In the genomic region with DNA sequence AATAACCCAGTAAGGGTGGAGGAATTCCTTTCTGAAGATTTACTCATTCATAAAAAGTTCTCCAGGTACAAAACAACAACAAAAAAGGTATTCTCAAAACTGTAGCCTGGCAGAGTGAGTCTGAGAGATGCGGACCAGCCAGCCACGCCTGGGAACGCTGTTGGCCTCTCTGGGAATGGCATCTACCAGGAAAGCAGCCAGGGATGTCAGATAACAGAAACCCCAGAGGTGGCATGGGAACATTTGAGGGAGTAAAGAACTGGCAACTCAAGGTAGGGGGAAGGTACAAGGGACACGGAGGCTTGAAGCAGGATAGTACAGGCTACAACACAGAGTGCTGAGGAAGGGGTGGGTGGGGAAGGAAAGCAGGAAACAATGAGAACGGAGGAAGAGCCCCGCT, we compare ENCODE assay signal across 28 cellular contexts. TPM values are rescaled to one million over a fixed set of nuclear protein-coding genes. Genes with fewer than 3 reads are reported as not detected.
"Had no signal": no experiment of that assay in that cellular context is flagged by ENCODE, and none has a peak within 500 bp of the region (broad histone marks: within the 10 kb centered on the region; RNA-seq: fewer than 3 reads in every experiment).

No MANE protein-coding gene starts in this region.

- H3K27ac Mint-ChIP-seq: activated CD4-positive, alpha-beta T cell treated with anti-CD3 and anti-CD28 coated beads, Interleukin-2, amount 10 ng/mL, durations not matched to agents 24 days and 14 days; activated CD8-positive, alpha-beta T cell treated with anti-CD3 and anti-CD28 coated beads for 36 hours; activated naive CD8-positive, alpha-beta T cell treated with anti-CD3 and anti-CD28 coated beads, Interleukin-2, amount 10 ng/mL, durations not matched to agents 7 days and 5 days; activated T-cell treated with anti-CD3 and anti-CD28 coated beads, Interleukin-2, amount 50 U/mL, for 72 hours; T-helper 1 cell treated with Interleukin-12 subunit alpha and Interleukin-12 subunit beta and Interleukin-4 antibody, amounts not matched to agents 30 μg/mL and 1 μg/mL, for 36 hours; T-helper 2 cell treated with Interferon-gamma antibody and Interleukin-4, amounts not matched to agents 5 μg/mL and 100 μg/mL, for 36 hours had no signal

- H3K9me3 Mint-ChIP-seq: activated CD4-positive, alpha-beta T cell treated with anti-CD3 and anti-CD28 coated beads, Interleukin-2, amount 10 ng/mL, durations not matched to agents 24 days and 14 days; activated CD8-positive, alpha-beta T cell treated with anti-CD3 and anti-CD28 coated beads for 36 hours; activated naive CD8-positive, alpha-beta T cell treated with anti-CD3 and anti-CD28 coated beads, Interleukin-2, amount 10 ng/mL, durations not matched to agents 7 days and 5 days; activated T-cell treated with anti-CD3 and anti-CD28 coated beads, Interleukin-2, amount 50 U/mL, for 72 hours; T-helper 1 cell treated with Interleukin-12 subunit alpha and Interleukin-12 subunit beta and Interleukin-4 antibody, amounts not matched to agents 30 μg/mL and 1 μg/mL, for 36 hours; T-helper 2 cell treated with Interferon-gamma antibody and Interleukin-4, amounts not matched to agents 5 μg/mL and 100 μg/mL, for 36 hours had no signal

- DNase-seq: activated CD4-positive, alpha-beta T cell treated with anti-CD3 and anti-CD28 coated beads, Interleukin-2, amount 10 ng/mL, durations not matched to agents 24 days and 14 days; activated CD4-positive, alpha-beta T cell treated with anti-CD3 and anti-CD28 coated beads, Interleukin-2, amount 50 U/mL, for 4 hours; activated CD8-positive, alpha-beta T cell treated with anti-CD3 and anti-CD28 coated beads for 36 hours; activated naive CD4-positive, alpha-beta T cell; activated naive CD4-positive, alpha-beta T cell treated with anti-CD3 and anti-CD28 coated beads, Interleukin-2, amount 50 U/mL, for 16 hours; activated naive CD8-positive, alpha-beta T cell treated with anti-CD3 and anti-CD28 coated beads, Interleukin-2, amount 10 ng/mL, durations not matched to agents 7 days and 5 days; activated T-cell treated with anti-CD3 and anti-CD28 coated beads, Interleukin-2, amount 50 U/mL, for 1 hour; activated T-cell treated with anti-CD3 and anti-CD28 coated beads, Interleukin-2, amount 50 U/mL, for 72 hours; amygdala; Kasumi-1; KG1; MM.1S; MV-4-11; NCI-H1092; NCI-H1436 treated with DMSO at 0.1 percent for 48 hours; NCI-H187; NCI-H2029 treated with DMSO at 0.1 percent for 48 hours; NCI-H2107; NCI-H2171; NCI-H510A; NCI-H526; NCI-H748 treated with DMSO at 0.1 percent for 48 hours; SHP77 treated with DMSO at 0.1 percent for 48 hours; SK-N-SH had no signal

- ATAC-seq: activated CD8-positive, alpha-beta T cell treated with anti-CD3 and anti-CD28 coated beads for 36 hours; activated T-cell treated with anti-CD3 and anti-CD28 coated beads, Interleukin-2, amount 50 U/mL, for 72 hours had no signal

- H3K36me3 Mint-ChIP-seq: activated naive CD8-positive, alpha-beta T cell treated with anti-CD3 and anti-CD28 coated beads, Interleukin-2, amount 10 ng/mL, durations not matched to agents 7 days and 5 days had no signal

- H3K4me3 Mint-ChIP-seq: activated CD4-positive, alpha-beta T cell treated with anti-CD3 and anti-CD28 coated beads, Interleukin-2, amount 10 ng/mL, durations not matched to agents 24 days and 14 days; activated CD8-positive, alpha-beta T cell treated with anti-CD3 and anti-CD28 coated beads for 36 hours; activated naive CD8-positive, alpha-beta T cell treated with anti-CD3 and anti-CD28 coated beads, Interleukin-2, amount 10 ng/mL, durations not matched to agents 7 days and 5 days; activated T-cell treated with anti-CD3 and anti-CD28 coated beads, Interleukin-2, amount 50 U/mL, for 72 hours; T-helper 1 cell treated with Interleukin-12 subunit alpha and Interleukin-12 subunit beta and Interleukin-4 antibody, amounts not matched to agents 30 μg/mL and 1 μg/mL, for 36 hours; T-helper 2 cell treated with Interferon-gamma antibody and Interleukin-4, amounts not matched to agents 5 μg/mL and 100 μg/mL, for 36 hours had no signal

- H3K27me3 Mint-ChIP-seq: activated CD8-positive, alpha-beta T cell treated with anti-CD3 and anti-CD28 coated beads for 36 hours had no signal

- H3K4me1 Mint-ChIP-seq: activated naive CD8-positive, alpha-beta T cell treated with anti-CD3 and anti-CD28 coated beads, Interleukin-2, amount 10 ng/mL, durations not matched to agents 7 days and 5 days had no signal

RNA-seq across cellular contexts. Expression of a gene that starts 11.9 kb away (rescaled TPM):
- total RNA-seq: activated CD4-positive, alpha-beta T cell treated with anti-CD3 and anti-CD28 coated beads, Interleukin-2, amount 10 ng/mL, durations not matched to agents 24 days and 14 days; activated CD8-positive, alpha-beta memory T cell treated with anti-CD3 and anti-CD28 coated beads for 36 hours; activated CD8-positive, alpha-beta T cell treated with anti-CD3 and anti-CD28 coated beads for 36 hours; activated T-cell treated with anti-CD3 and anti-CD28 coated beads, Interleukin-2, amount 50 U/mL, for 72 hours; OCI-LY7 had no signal
